12 cellular contexts compared by ENCODE assay signal in genomic region chr3:128282392-128283196, GRCh38.
DNase-seq lines count a peak whose midpoint lies in the region; ATAC-seq and TF ChIP-seq lines count a peak whose summit lies in the region.
"Had no signal": no experiment of that assay in that cellular context is flagged by ENCODE, and none has a peak within 500 bp of the region (broad histone marks: within the 10 kb centered on the region; RNA-seq: fewer than 3 reads in every experiment).

No MANE protein-coding gene starts in this region.

- H3K27ac ChIP-seq in ascending aorta (peak overlapping the region; percentile 68 to 75), left ventricle myocardium inferior (replicated peaks) (peak overlapping the region; percentile 76), sigmoid colon (peak overlapping the region in 3 of 4 donors; percentile 46 to 68 (median 51))

- H3K9me3 Mint-ChIP-seq in naive thymus-derived CD8-positive, alpha-beta T cell: peaks cover 0 to 3% (median 0%) of the 10 kb centered on the region in 9 donors
- H3K9me3 Mint-ChIP-seq: activated T-cell treated with anti-CD3 and anti-CD28 coated beads, Interleukin-2, amount 50 U/mL, for 72 hours; CD4-positive, alpha-beta T cell had no signal

- peaks cover 5 to 44% (median 26%) of the 10 kb centered on the region in 4 donors for H3K4me1 Mint-ChIP-seq in naive thymus-derived CD8-positive, alpha-beta T cell

- peaks cover 4 to 18% (median 18%) of the 10 kb centered on the region in 3 donors for H3K36me3 Mint-ChIP-seq in naive thymus-derived CD8-positive, alpha-beta T cell

- ATAC-seq in naive thymus-derived CD8-positive, alpha-beta T cell: no peak
- no peak for ATAC-seq in GM21528 (IDR thresholded peaks at IDR 0.05; ENCODE audit: low FRiP score, unreplicated experiment)
- ATAC-seq: activated T-cell treated with anti-CD3 and anti-CD28 coated beads, Interleukin-2, amount 50 U/mL, for 72 hours had no signal

- 83 to 88% methylated on average over 16 of the region's 16 CpGs for WGBS in sigmoid colon, 2 donors

- POLR2A ChIA-PET in naive thymus-derived CD8-positive, alpha-beta T cell (lab: Charles Lee): no interaction called here

- H3K4me1 ChIP-seq in ascending aorta (peaks cover 0 to 21% of the 10 kb centered on the region in 2 donors), left ventricle myocardium inferior (peaks cover 59% of the 10 kb centered on the region), sigmoid colon (peaks cover 0 to 58% (median 40%) of the 10 kb centered on the region in 4 donors)

- peak overlapping the region in 1 of 2 donors; percentile 11 for H3K4me3 ChIP-seq in ascending aorta
- H3K4me3 ChIP-seq in left ventricle myocardium inferior: no peak overlapping the region
- no peak overlapping the region for H3K4me3 ChIP-seq in sigmoid colon

- H3K27me3 ChIP-seq in ascending aorta (no peaks in the 10 kb centered on the region), left ventricle myocardium inferior (ENCODE audit: low read depth) (no peaks in the 10 kb centered on the region), sigmoid colon (no peaks in the 10 kb centered on the region)

- intact Hi-C loops in ascending aorta (cut with DNase I): no loop called here
- intact Hi-C loops in left ventricle myocardium inferior (cut with micrococcal nuclease): no loop called here
- intact Hi-C loops in sigmoid colon (cut with DNase I): no loop called here

- peak; percentile 76 for DNase-seq in EH (ENCODE audit: low read depth)
- peak in 1 of 2 donors; percentile 78 for DNase-seq in ascending aorta (ENCODE audit: low spot score in 2 of 2)
- DNase-seq in left ventricle myocardium inferior: peak; percentile 72
- DNase-seq in sigmoid colon: peak; percentile 89
- DNase-seq in naive thymus-derived CD8-positive, alpha-beta T cell: no peak
- DNase-seq in SKM-1 treated with dmso at 0.1 percent for 144 hours (lab: John Stamatoyannopoulos, UW; ENCODE audit: unreplicated experiment): no peak
- no peak for DNase-seq in stimulated activated CD8-positive, alpha-beta memory T cell treated with anti-CD3 and anti-CD28 coated beads, Interleukin-4, amount 100 ng/mL, for 48 hours
- DNase-seq: activated T-cell treated with anti-CD3 and anti-CD28 coated beads, Interleukin-2, amount 50 U/mL, for 72 hours; CD4-positive, alpha-beta T cell; NCI-H2171; T-helper 1 cell had no signal

- no peaks in the 10 kb centered on the region for H3K27me3 Mint-ChIP-seq in naive thymus-derived CD8-positive, alpha-beta T cell
- H3K27me3 Mint-ChIP-seq: CD4-positive, alpha-beta T cell had no signal

- TF ChIP-seq CTCF in ascending aorta (IDR thresholded peaks at IDR 0.05) (no peak), left ventricle myocardium inferior (IDR thresholded peaks at IDR 0.05; ENCODE audit: borderline replicate concordance) (no peak), sigmoid colon (IDR thresholded peaks at IDR 0.05) (no peak)

- no peaks in the 10 kb centered on the region for H3K9me3 ChIP-seq in ascending aorta
- no peaks in the 10 kb centered on the region for H3K9me3 ChIP-seq in left ventricle myocardium inferior (replicated peaks)
- H3K9me3 ChIP-seq in sigmoid colon: no peaks in the 10 kb centered on the region

- no peak overlapping the region for H3K4me3 Mint-ChIP-seq in naive thymus-derived CD8-positive, alpha-beta T cell
- H3K4me3 Mint-ChIP-seq: activated T-cell treated with anti-CD3 and anti-CD28 coated beads, Interleukin-2, amount 50 U/mL, for 72 hours; CD4-positive, alpha-beta T cell had no signal

- peak overlapping the region in 2 of 10 donors; percentile 28 to 77 for H3K27ac Mint-ChIP-seq in naive thymus-derived CD8-positive, alpha-beta T cell
- H3K27ac Mint-ChIP-seq: activated T-cell treated with anti-CD3 and anti-CD28 coated beads, Interleukin-2, amount 50 U/mL, for 72 hours; CD4-positive, alpha-beta T cell had no signal

- TF ChIP-seq POLR2A in sigmoid colon (IDR thresholded peaks at IDR 0.05): no peak

- TF ChIP-seq EP300 in sigmoid colon (IDR thresholded peaks at IDR 0.05): no peak

- H3K36me3 ChIP-seq in ascending aorta: no peaks in the 10 kb centered on the region
- no peaks in the 10 kb centered on the region for H3K36me3 ChIP-seq in left ventricle myocardium inferior
- no peaks in the 10 kb centered on the region for H3K36me3 ChIP-seq in sigmoid colon

Comparison
In these comparisons a context has a peak if more than half of its experiments do, and no peak if none do; other contexts are left out.
1. DNase-seq: peak in EH (single experiment), left ventricle myocardium inferior (single experiment) and sigmoid colon (single experiment); none in naive thymus-derived CD8-positive, alpha-beta T cell (0 of 10), SKM-1 treated with dmso at 0.1 percent for 144 hours (single experiment) and stimulated activated CD8-positive, alpha-beta memory T cell treated with anti-CD3 and anti-CD28 coated beads, Interleukin-4, amount 100 ng/mL, for 48 hours (single experiment).
2. Peak in every context shown above with its lines, with median percentiles within 50 percentile points of each other: H3K27ac ChIP-seq.